Comparison of ENCODE assay signal across 34 cellular contexts in the genomic region with DNA sequence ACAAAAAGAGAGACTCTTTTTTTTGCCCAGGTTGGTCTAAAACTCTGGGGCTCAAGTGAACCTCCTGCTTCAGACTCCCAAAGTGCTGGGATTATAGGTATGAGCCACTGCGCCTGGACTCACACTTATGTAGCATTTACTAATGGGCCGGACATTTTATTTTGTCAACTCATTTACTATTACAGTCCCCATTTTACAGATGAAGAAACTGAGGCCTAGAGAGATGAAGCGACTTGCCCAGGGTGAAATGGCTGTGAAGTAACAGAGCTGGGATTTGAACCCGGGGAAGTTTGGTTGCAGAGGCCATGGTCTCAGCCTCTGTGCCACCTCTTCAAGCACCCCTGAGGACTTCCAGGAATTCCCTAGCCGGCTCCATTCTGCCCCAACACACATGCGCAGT. TPM values are rescaled to one million over a fixed set of nuclear protein-coding genes. Genes with fewer than 3 reads are reported as not detected.
"Had no signal": no experiment of that assay in that cellular context is flagged by ENCODE, and none has a peak within 500 bp of the region (broad histone marks: within the 10 kb centered on the region; RNA-seq: fewer than 3 reads in every experiment).

No MANE protein-coding gene starts in this region.

- FAIRE-seq: endometrium, endothelial cell of umbilical vein had no signal

- H3K9me3 ChIP-seq: adrenal gland, body of pancreas, colonic mucosa, esophagus squamous epithelium, gastroesophageal sphincter had no signal

- H3K4me3 ChIP-seq: adrenal gland, body of pancreas, colonic mucosa, esophagus squamous epithelium, gastroesophageal sphincter had no signal

- H3K27ac ChIP-seq: adrenal gland, body of pancreas, colonic mucosa, epithelial cell of prostate, esophagus squamous epithelium, gastroesophageal sphincter, WERI-Rb-1 had no signal

- ATAC-seq: activated CD4-positive, CD25-positive, alpha-beta regulatory T cell treated with anti-CD3 and anti-CD28 coated beads, Interleukin-2, amount 50 U/mL, for 24 hours; activated CD8-positive, alpha-beta T cell treated with anti-CD3 and anti-CD28 coated beads for 36 hours; activated naive CD8-positive, alpha-beta T cell treated with anti-CD3 and anti-CD28 coated beads, Interleukin-2, amount 50 U/mL, for 24 hours; activated T-cell treated with anti-CD3 and anti-CD28 coated beads, Interleukin-2, amount 50 U/mL, for 4 hours; activated T-helper 17 cell treated with anti-CD3 and anti-CD28 coated beads, Interleukin-2, amount 50 U/mL, for 72 hours; body of pancreas; gastroesophageal sphincter; T-helper 17 cell had no signal

- DNase-seq: activated B cell treated with CpG ODN at 0.5 μM for 24 hours; activated CD4-positive, alpha-beta T cell treated with anti-CD3 and anti-CD28 coated beads for 48 hours; activated CD4-positive, alpha-beta T cell treated with anti-CD3 and anti-CD28 coated beads, Interleukin-2, amount 50 U/mL, for 1 hour; activated CD4-positive, alpha-beta T cell treated with anti-CD3 and anti-CD28 coated beads, Interleukin-2, amount 50 U/mL, for 48 hours; activated CD8-positive, alpha-beta memory T cell treated with anti-CD3 and anti-CD28 coated beads for 24 hours; activated CD8-positive, alpha-beta T cell treated with anti-CD3 and anti-CD28 coated beads for 36 hours; activated effector memory CD4-positive, alpha-beta T cell treated with Interleukin-2 at 50 U/mL for 16 hours; activated naive CD4-positive, alpha-beta T cell treated with anti-CD3 and anti-CD28 coated beads for 36 hours; activated naive CD8-positive, alpha-beta T cell treated with anti-CD3 and anti-CD28 coated beads for 36 hours; activated naive CD8-positive, alpha-beta T cell treated with anti-CD3 and anti-CD28 coated beads, Interleukin-2, amount 50 U/mL, for 24 hours; activated T-cell treated with anti-CD3 and anti-CD28 coated beads, Interleukin-2, amount 50 U/mL, for 4 hours; adrenal gland; amygdala; aorta; body of pancreas; caudate nucleus; cerebellar nuclear complex; colonic mucosa; effector CD8-positive, alpha-beta T cell; esophagus squamous epithelium; foreskin melanocyte; T-helper 1 cell; T-helper 17 cell; T1000; WERI-Rb-1 had no signal

- H3K4me1 ChIP-seq: adrenal gland, body of pancreas, colonic mucosa, esophagus squamous epithelium, gastroesophageal sphincter had no signal

- H3K27me3 ChIP-seq: adrenal gland, body of pancreas, colonic mucosa, esophagus squamous epithelium, gastroesophageal sphincter had no signal

- H3K36me3 ChIP-seq: adrenal gland, colonic mucosa, esophagus squamous epithelium, gastroesophageal sphincter, WERI-Rb-1 had no signal

RNA-seq across cellular contexts. Expression of gene HPD, which starts 9.4 kb away (rescaled TPM):
- total RNA-seq: activated B cell treated with CpG ODN at 0.5 μM for 24 hours; activated CD8-positive, alpha-beta T cell treated with anti-CD3 and anti-CD28 coated beads for 36 hours; activated naive CD4-positive, alpha-beta T cell treated with anti-CD3 and anti-CD28 coated beads for 36 hours; activated naive CD8-positive, alpha-beta T cell treated with anti-CD3 and anti-CD28 coated beads for 36 hours; activated T-helper 17 cell treated with anti-CD3 and anti-CD28 coated beads, Interleukin-2, amount 50 U/mL, for 72 hours; dermis microvascular lymphatic vessel endothelial cell; endothelial cell of umbilical vein; fibroblast of villous mesenchyme; glomerular endothelial cell; T-helper 17 cell had no signal
- polyA plus RNA-seq: endothelial cell of umbilical vein had no signal
